ENCODE assay signal across 7 cellular contexts in the genomic region with DNA sequence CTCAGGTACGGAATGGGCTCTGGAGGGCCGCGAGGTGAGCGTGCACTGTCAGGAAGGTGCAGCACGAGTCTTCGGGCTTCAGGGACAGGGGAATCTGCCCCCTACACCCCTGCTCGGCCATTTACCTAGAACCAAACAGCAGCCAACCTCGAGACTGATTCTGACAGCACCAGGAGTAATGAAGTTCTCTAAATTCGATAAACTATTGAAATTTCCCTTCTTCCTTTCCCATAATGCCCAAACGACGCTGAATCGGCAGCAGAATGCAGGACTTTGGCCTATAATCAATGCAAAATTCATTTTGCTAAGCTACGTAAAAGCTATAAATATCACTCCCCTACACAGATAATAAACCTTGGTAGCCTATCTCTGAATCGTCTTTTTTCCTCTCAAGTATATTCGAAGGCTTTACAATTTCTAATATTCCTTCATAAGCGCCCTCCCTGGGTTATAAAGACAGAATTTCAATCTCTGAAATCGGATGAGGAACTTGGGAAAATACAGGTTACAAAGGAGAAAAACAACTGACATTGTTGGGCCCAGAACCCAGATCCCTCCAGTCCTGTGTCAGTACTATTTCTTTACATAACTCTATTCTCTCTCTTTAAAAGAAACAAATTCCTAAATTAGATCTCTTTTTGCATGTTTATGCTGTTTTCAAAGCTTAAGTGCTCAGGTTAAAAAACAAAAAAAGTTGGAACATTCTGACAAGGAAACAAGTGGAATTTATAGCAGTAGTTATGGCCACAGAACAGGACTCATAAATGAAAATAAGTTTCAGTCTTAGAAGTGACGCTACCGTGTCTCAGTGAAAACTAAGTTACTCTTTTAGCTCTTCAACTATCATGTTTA.
DNase-seq lines count a peak whose midpoint lies in the region; ATAC-seq, FAIRE-seq and TF ChIP-seq lines count a peak whose summit lies in the region.

No MANE protein-coding gene starts in this region.

- H3K27ac ChIP-seq in HepG2 (ENCODE audit: extremely low read length, insufficient read depth, low read length) (peak overlapping the region; percentile 79), tibial nerve (peak overlapping the region; percentile 84 to 98 (median 92))

- WGBS in HepG2 (ENCODE audit: low lambda C conversion rate) = 5% methylated on average over 18 of the region's 19 CpGs
- 8 to 11% methylated on average over 19 of the region's 19 CpGs for WGBS in tibial nerve, 2 donors

- H3K9ac ChIP-seq in HepG2 (ENCODE audit: insufficient read depth, low read depth, low read length) = peak overlapping the region; percentile 87

- POLR2A ChIA-PET in HepG2 (lab: Yijun Ruan, JAX) = interaction anchor here (1.3 to 2.7 kb wide), 4 partner anchors 23 to 374 kb away, joined by 4 to 18 read pairs (median 5); a partner anchor contains a TSS

- H3K79me2 ChIP-seq in HepG2 (ENCODE audit: insufficient read depth, low read length) = peaks cover 47% of the 10 kb centered on the region

- CTCF ChIA-PET in HepG2 (lab: Yijun Ruan, JAX; ENCODE audit: low intra/inter-chr PET ratio, low total read pairs) = no interaction called here

- peak overlapping the region; percentile 88 for H3K4me2 ChIP-seq in HepG2 (ENCODE audit: low read depth, low read length)

- H3K27ac Mint-ChIP-seq in brain = peak overlapping the region; percentile 63 to 95 (median 88)

- no peaks in the 10 kb centered on the region; a peak in 2 of 5 replicates for H3K27me3 ChIP-seq in HepG2 (ENCODE audit: control insufficient read depth in 1 of 2, insufficient read depth in 2 of 2, low read length in 2 of 2)
- no peaks in the 10 kb centered on the region for H3K27me3 ChIP-seq in tibial nerve

- ATAC-seq in GM19372 (IDR thresholded peaks at IDR 0.05; ENCODE audit: low read depth, unreplicated experiment) (peak; percentile 20), HG03571 (IDR thresholded peaks at IDR 0.05; ENCODE audit: unreplicated experiment) (peak; percentile 26), HepG2 (peak; percentile 47)

- H3K4me1 Mint-ChIP-seq in brain = peaks cover 45% of the 10 kb centered on the region

- peaks cover 0 to 2% (median 0%) of the 10 kb centered on the region in 5 experiments for H3K9me3 Mint-ChIP-seq in brain

- H2AFZ ChIP-seq in HepG2 (ENCODE audit: low read length) = peak overlapping the region; percentile 57

- H3K9me3 ChIP-seq in HepG2 (ENCODE audit: low read length) (no peaks in the 10 kb centered on the region), tibial nerve (no peaks in the 10 kb centered on the region)

- intact Hi-C loops in HepG2 (cut with micrococcal nuclease; ENCODE audit: unreplicated experiment) = loop anchor here (2.0 to 5.0 kb wide), 2 partner anchors 41 to 62 kb away; no protein-coding TSS in a partner anchor

- TF ChIP-seq EP300 in HepG2 (IDR thresholded peaks at IDR 0.05; ENCODE audit: low read depth in 2 of 2, low read length in 2 of 2) (no peak), HepG2 (CRISPR knock-in tag; IDR thresholded peaks at IDR 0.05; ENCODE audit: borderline replicate concordance) (no peak), tibial nerve (IDR thresholded peaks at IDR 0.05) (no peak)

- no peaks in the 10 kb centered on the region for H3K36me3 Mint-ChIP-seq in brain

- in situ Hi-C loops in HepG2 (cut with HindIII; ENCODE audit: extremely low pct_ligation_motif_present, low pct_unique_long_range_greater_than_20kb) = no loop called here

- TF ChIP-seq RAD21 in HepG2 (CRISPR knock-in tag; IDR thresholded peaks at IDR 0.05) = no peak

- peak overlapping the region; percentile 74 to 98 (median 97) for H3K4me3 ChIP-seq in HepG2 (replicated peaks in 1 of 3; ENCODE audit: insufficient read depth in 1 of 3, low read depth in 2 of 3, low read length in 3 of 3)
- peak overlapping the region; percentile 63 to 97 (median 90) for H3K4me3 ChIP-seq in tibial nerve

- FAIRE-seq in HepG2 (lab: Jason Lieb, UNC) = no peak

- peak overlapping the region; percentile 87 to 98 (median 97) for H3K4me3 Mint-ChIP-seq in brain

- TSS peak; percentile 90 for BruUV-seq in HepG2 (replicated peaks; lab: Mats Ljungman, UMichigan)

- peaks cover 10% of the 10 kb centered on the region; the same call in 1 of the 2 replicates for H4K20me1 ChIP-seq in HepG2 (ENCODE audit: insufficient read depth, low read length)

- H3K4me1 ChIP-seq in HepG2 (ENCODE audit: insufficient read depth, low read length) (peaks cover 37% of the 10 kb centered on the region), tibial nerve (peaks cover 0 to 39% (median 17%) of the 10 kb centered on the region in 4 donors)

- TF ChIP-seq CTCF in brain (conservative IDR thresholded peaks at IDR 0.05) = no peak
- no peak for TF ChIP-seq CTCF in HepG2 (CRISPR knock-in tag; IDR thresholded peaks at IDR 0.05)
- peak in 1 of 5 experiments; percentile 0 for TF ChIP-seq CTCF in tibial nerve (IDR thresholded peaks at IDR 0.05)

- DNase-seq in HepG2 (ENCODE audit: low spot score) (no peak), tibial nerve (ENCODE audit: low spot score in 2 of 2) (no peak), activated gamma-delta T cell (lab: John Stamatoyannopoulos, UW) (no peak), NCI-H226 (no peak)

- no peak; a peak in 1 of 4 replicates for TF ChIP-seq POLR2A in HepG2 (IDR thresholded peaks at IDR 0.05; ENCODE audit: insufficient read depth in 1 of 2, low read depth in 2 of 2, low read length in 2 of 2)
- no peak for TF ChIP-seq POLR2A in tibial nerve (IDR thresholded peaks at IDR 0.05)

- peaks cover 3% of the 10 kb centered on the region for H3K27me3 Mint-ChIP-seq in brain

- H3K36me3 ChIP-seq in HepG2 (replicated peaks in 1 of 2; ENCODE audit: control insufficient read depth in 1 of 2, insufficient read depth in 2 of 2, low read length in 2 of 2) = no peaks in the 10 kb centered on the region
- H3K36me3 ChIP-seq in tibial nerve = no peaks in the 10 kb centered on the region

TF ChIP-seq in HepG2, 621 proteins besides CTCF, POLR2A, EP300 and RAD21 (continues in another document):
- TF ChIP-seq PITX1 (CRISPR knock-in tag; IDR thresholded peaks at IDR 0.05) (peak; percentile 50; the same call in 1 of the 2 replicates), ZNF777 (CRISPR knock-in tag; IDR thresholded peaks at IDR 0.05) (no peak), SMARCC2 (IDR thresholded peaks at IDR 0.05) (no peak)
- TF ChIP-seq, protein P1, sequence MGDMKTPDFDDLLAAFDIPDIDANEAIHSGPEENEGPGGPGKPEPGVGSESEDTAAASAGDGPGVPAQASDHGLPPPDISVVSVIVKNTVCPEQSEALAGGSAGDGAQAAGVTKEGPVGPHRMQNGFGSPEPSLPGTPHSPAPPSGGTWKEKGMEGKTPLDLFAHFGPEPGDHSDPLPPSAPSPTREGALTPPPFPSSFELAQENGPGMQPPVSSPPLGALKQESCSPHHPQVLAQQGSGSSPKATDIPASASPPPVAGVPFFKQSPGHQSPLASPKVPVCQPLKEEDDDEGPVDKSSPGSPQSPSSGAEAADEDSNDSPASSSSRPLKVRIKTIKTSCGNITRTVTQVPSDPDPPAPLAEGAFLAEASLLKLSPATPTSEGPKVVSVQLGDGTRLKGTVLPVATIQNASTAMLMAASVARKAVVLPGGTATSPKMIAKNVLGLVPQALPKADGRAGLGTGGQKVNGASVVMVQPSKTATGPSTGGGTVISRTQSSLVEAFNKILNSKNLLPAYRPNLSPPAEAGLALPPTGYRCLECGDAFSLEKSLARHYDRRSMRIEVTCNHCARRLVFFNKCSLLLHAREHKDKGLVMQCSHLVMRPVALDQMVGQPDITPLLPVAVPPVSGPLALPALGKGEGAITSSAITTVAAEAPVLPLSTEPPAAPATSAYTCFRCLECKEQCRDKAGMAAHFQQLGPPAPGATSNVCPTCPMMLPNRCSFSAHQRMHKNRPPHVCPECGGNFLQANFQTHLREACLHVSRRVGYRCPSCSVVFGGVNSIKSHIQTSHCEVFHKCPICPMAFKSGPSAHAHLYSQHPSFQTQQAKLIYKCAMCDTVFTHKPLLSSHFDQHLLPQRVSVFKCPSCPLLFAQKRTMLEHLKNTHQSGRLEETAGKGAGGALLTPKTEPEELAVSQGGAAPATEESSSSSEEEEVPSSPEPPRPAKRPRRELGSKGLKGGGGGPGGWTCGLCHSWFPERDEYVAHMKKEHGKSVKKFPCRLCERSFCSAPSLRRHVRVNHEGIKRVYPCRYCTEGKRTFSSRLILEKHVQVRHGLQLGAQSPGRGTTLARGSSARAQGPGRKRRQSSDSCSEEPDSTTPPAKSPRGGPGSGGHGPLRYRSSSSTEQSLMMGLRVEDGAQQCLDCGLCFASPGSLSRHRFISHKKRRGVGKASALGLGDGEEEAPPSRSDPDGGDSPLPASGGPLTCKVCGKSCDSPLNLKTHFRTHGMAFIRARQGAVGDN (CRISPR knock-in tag; IDR thresholded peaks at IDR 0.05) = peak; percentile 13; the same call in 1 of the 2 replicates
- TF ChIP-seq, protein P2, sequence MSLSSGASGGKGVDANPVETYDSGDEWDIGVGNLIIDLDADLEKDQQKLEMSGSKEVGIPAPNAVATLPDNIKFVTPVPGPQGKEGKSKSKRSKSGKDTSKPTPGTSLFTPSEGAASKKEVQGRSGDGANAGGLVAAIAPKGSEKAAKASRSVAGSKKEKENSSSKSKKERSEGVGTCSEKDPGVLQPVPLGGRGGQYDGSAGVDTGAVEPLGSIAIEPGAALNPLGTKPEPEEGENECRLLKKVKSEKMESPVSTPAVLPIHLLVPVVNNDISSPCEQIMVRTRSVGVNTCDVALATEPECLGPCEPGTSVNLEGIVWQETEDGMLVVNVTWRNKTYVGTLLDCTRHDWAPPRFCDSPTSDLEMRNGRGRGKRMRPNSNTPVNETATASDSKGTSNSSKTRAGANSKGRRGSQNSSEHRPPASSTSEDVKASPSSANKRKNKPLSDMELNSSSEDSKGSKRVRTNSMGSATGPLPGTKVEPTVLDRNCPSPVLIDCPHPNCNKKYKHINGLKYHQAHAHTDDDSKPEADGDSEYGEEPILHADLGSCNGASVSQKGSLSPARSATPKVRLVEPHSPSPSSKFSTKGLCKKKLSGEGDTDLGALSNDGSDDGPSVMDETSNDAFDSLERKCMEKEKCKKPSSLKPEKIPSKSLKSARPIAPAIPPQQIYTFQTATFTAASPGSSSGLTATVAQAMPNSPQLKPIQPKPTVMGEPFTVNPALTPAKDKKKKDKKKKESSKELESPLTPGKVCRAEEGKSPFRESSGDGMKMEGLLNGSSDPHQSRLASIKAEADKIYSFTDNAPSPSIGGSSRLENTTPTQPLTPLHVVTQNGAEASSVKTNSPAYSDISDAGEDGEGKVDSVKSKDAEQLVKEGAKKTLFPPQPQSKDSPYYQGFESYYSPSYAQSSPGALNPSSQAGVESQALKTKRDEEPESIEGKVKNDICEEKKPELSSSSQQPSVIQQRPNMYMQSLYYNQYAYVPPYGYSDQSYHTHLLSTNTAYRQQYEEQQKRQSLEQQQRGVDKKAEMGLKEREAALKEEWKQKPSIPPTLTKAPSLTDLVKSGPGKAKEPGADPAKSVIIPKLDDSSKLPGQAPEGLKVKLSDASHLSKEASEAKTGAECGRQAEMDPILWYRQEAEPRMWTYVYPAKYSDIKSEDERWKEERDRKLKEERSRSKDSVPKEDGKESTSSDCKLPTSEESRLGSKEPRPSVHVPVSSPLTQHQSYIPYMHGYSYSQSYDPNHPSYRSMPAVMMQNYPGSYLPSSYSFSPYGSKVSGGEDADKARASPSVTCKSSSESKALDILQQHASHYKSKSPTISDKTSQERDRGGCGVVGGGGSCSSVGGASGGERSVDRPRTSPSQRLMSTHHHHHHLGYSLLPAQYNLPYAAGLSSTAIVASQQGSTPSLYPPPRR (CRISPR knock-in tag; IDR thresholded peaks at IDR 0.05; ENCODE audit: borderline replicate concordance) = no peak
